Comparison of ENCODE assay signal across 21 cellular contexts in the genomic region with DNA sequence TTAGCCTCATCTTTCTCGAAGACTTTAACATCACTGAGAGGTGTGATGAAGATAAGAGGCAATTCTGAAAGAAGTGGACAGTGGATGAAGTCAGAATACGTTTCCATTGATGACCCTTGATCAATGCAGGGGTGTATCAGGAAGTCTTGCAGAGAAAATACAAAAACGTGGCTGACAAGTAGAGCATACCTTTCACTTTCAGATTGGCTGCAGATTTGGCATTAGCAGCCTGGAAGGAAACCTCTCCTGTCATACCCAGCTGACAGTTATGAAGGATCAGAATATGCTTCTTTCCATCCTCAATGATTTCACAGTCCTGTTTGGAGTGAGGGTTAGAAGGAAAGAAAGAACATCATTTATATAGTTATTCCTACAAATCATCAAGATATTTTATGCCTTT.
A peak's percentile ranks its signal among the peaks of the same experiment; 100 is the strongest.
DNase-seq lines count a peak whose midpoint lies in the region; ATAC-seq and TF ChIP-seq lines count a peak whose summit lies in the region.
"Had no signal": no experiment of that assay in that cellular context is flagged by ENCODE, and none has a peak within 500 bp of the region (broad histone marks: within the 10 kb centered on the region; RNA-seq: fewer than 3 reads in every experiment).

No MANE protein-coding gene starts in this region.

- no peak for TF ChIP-seq CTCF in psoas muscle (IDR thresholded peaks at IDR 0.05)

- peak overlapping the region; percentile 51 for H3K27ac ChIP-seq in psoas muscle
- H3K27ac ChIP-seq: BLaER1 treated with 17β-estradiol and CSF1 and Interleukin-3, amounts not matched to agents 10 nM and 100 nM had no signal

- peaks cover 8 to 100% of the 10 kb centered on the region in 2 donors for H3K36me3 ChIP-seq in psoas muscle (ENCODE audit: insufficient read depth in 1 of 2, low read depth in 1 of 2)
- H3K36me3 ChIP-seq: BLaER1 treated with 17β-estradiol and CSF1 and Interleukin-3, amounts not matched to agents 10 nM and 100 nM; HAP-1 had no signal

- H3K4me3 ChIP-seq in psoas muscle, result no peak overlapping the region
- H3K4me3 ChIP-seq: BLaER1 treated with 17β-estradiol and CSF1 and Interleukin-3, amounts not matched to agents 10 nM and 100 nM; HAP-1 had no signal

- H3K4me1 Mint-ChIP-seq in activated naive CD8-positive, alpha-beta T cell treated with anti-CD3 and anti-CD28 coated beads, Interleukin-2, amount 10 ng/mL, durations not matched to agents 7 days and 5 days, result peaks cover 6% of the 10 kb centered on the region
- H3K4me1 Mint-ChIP-seq in activated naive CD8-positive, alpha-beta T cell treated with anti-CD3 and anti-CD28 coated beads, Interleukin-2, amount 50 U/mL, for 24 hours, result no peaks in the 10 kb centered on the region
- no peaks in the 10 kb centered on the region for H3K4me1 Mint-ChIP-seq in activated T-cell treated with anti-CD3 and anti-CD28 coated beads, Interleukin-2, amount 50 U/mL, for 24 hours (ENCODE audit: low read depth)
- H3K4me1 Mint-ChIP-seq: CD8-positive, alpha-beta memory T cell; T-cell had no signal

- H3K27ac Mint-ChIP-seq in activated naive CD8-positive, alpha-beta T cell treated with anti-CD3 and anti-CD28 coated beads, Interleukin-2, amount 10 ng/mL, durations not matched to agents 7 days and 5 days, result no peak overlapping the region
- no peak overlapping the region for H3K27ac Mint-ChIP-seq in activated naive CD8-positive, alpha-beta T cell treated with anti-CD3 and anti-CD28 coated beads, Interleukin-2, amount 50 U/mL, for 24 hours
- H3K27ac Mint-ChIP-seq in activated T-cell treated with anti-CD3 and anti-CD28 coated beads, Interleukin-2, amount 50 U/mL, for 24 hours, result no peak overlapping the region
- H3K27ac Mint-ChIP-seq: CD8-positive, alpha-beta memory T cell; T-cell had no signal

- 33 to 57% (median 37%) methylated on average over 3 of the region's 3 CpGs for WGBS in psoas muscle, 3 donors

- peaks cover 6% of the 10 kb centered on the region for H3K36me3 Mint-ChIP-seq in activated naive CD8-positive, alpha-beta T cell treated with anti-CD3 and anti-CD28 coated beads, Interleukin-2, amount 10 ng/mL, durations not matched to agents 7 days and 5 days
- H3K36me3 Mint-ChIP-seq in activated naive CD8-positive, alpha-beta T cell treated with anti-CD3 and anti-CD28 coated beads, Interleukin-2, amount 50 U/mL, for 24 hours (ENCODE audit: low read depth), result peaks cover 9% of the 10 kb centered on the region
- peaks cover 43% of the 10 kb centered on the region for H3K36me3 Mint-ChIP-seq in activated T-cell treated with anti-CD3 and anti-CD28 coated beads, Interleukin-2, amount 50 U/mL, for 24 hours (ENCODE audit: low read depth)

- no peaks in the 10 kb centered on the region for H3K9me3 Mint-ChIP-seq in activated naive CD8-positive, alpha-beta T cell treated with anti-CD3 and anti-CD28 coated beads, Interleukin-2, amount 10 ng/mL, durations not matched to agents 7 days and 5 days
- no peaks in the 10 kb centered on the region for H3K9me3 Mint-ChIP-seq in activated naive CD8-positive, alpha-beta T cell treated with anti-CD3 and anti-CD28 coated beads, Interleukin-2, amount 50 U/mL, for 24 hours
- no peaks in the 10 kb centered on the region for H3K9me3 Mint-ChIP-seq in activated T-cell treated with anti-CD3 and anti-CD28 coated beads, Interleukin-2, amount 50 U/mL, for 24 hours
- H3K9me3 Mint-ChIP-seq: T-cell had no signal

- ATAC-seq in activated naive CD8-positive, alpha-beta T cell treated with anti-CD3 and anti-CD28 coated beads, Interleukin-2, amount 10 ng/mL, durations not matched to agents 7 days and 5 days (ENCODE audit: low read depth), result peak; percentile 30
- no peak for ATAC-seq in activated naive CD8-positive, alpha-beta T cell treated with anti-CD3 and anti-CD28 coated beads, Interleukin-2, amount 50 U/mL, for 24 hours
- ATAC-seq in GM21367 (IDR thresholded peaks at IDR 0.05; ENCODE audit: unreplicated experiment), result peak; percentile 60
- ATAC-seq in HG03432 (IDR thresholded peaks at IDR 0.05; ENCODE audit: unreplicated experiment), result peak; percentile 76
- no peak for ATAC-seq in psoas muscle
- ATAC-seq: HepG2, T-cell had no signal

- POLR2A ChIA-PET in activated naive CD8-positive, alpha-beta T cell treated with anti-CD3 and anti-CD28 coated beads, Interleukin-2, amount 10 ng/mL, durations not matched to agents 7 days and 5 days (lab: Charles Lee), result no interaction called here

- H3K27me3 ChIP-seq in psoas muscle (ENCODE audit: insufficient read depth in 3 of 3, low read length in 2 of 3), result no peaks in the 10 kb centered on the region
- H3K27me3 ChIP-seq: BLaER1 treated with 17β-estradiol and CSF1 and Interleukin-3, amounts not matched to agents 10 nM and 100 nM had no signal

- H3K4me1 ChIP-seq in psoas muscle, result peaks cover 71% of the 10 kb centered on the region
- H3K4me1 ChIP-seq: BLaER1 treated with 17β-estradiol and CSF1 and Interleukin-3, amounts not matched to agents 10 nM and 100 nM had no signal

- no peak for DNase-seq in activated naive CD8-positive, alpha-beta T cell treated with anti-CD3 and anti-CD28 coated beads, Interleukin-2, amount 10 ng/mL, durations not matched to agents 7 days and 5 days
- DNase-seq in activated naive CD8-positive, alpha-beta T cell treated with anti-CD3 and anti-CD28 coated beads, Interleukin-2, amount 50 U/mL, for 24 hours, result no peak
- DNase-seq in psoas muscle (no peak), amniotic stem cell (lab: John Stamatoyannopoulos, UW) (no peak), NOMO-1 treated with DMSO at 0.1 percent for 48 hours (lab: John Stamatoyannopoulos, UW; ENCODE audit: unreplicated experiment) (no peak)
- DNase-seq in activated T-cell treated with anti-CD3 and anti-CD28 coated beads, Interleukin-2, amount 50 U/mL, for 24 hours, result no peak
- DNase-seq: 8988T; CD8-positive, alpha-beta memory T cell; DMS79; KG1; NCI-H1436; NCI-H2029 treated with DMSO at 0.1 percent for 48 hours; NCI-H774; SHP77; SK-N-SH; T-cell had no signal

- H3K4me3 Mint-ChIP-seq in activated naive CD8-positive, alpha-beta T cell treated with anti-CD3 and anti-CD28 coated beads, Interleukin-2, amount 10 ng/mL, durations not matched to agents 7 days and 5 days, result no peak overlapping the region
- H3K4me3 Mint-ChIP-seq in activated naive CD8-positive, alpha-beta T cell treated with anti-CD3 and anti-CD28 coated beads, Interleukin-2, amount 50 U/mL, for 24 hours, result no peak overlapping the region
- H3K4me3 Mint-ChIP-seq in activated T-cell treated with anti-CD3 and anti-CD28 coated beads, Interleukin-2, amount 50 U/mL, for 24 hours, result no peak overlapping the region
- H3K4me3 Mint-ChIP-seq: CD8-positive, alpha-beta memory T cell; T-cell had no signal

- no peaks in the 10 kb centered on the region for H3K9me3 ChIP-seq in psoas muscle
- H3K9me3 ChIP-seq: BLaER1 treated with 17β-estradiol and CSF1 and Interleukin-3, amounts not matched to agents 10 nM and 100 nM; HAP-1; SK-N-SH had no signal

- intact Hi-C loops in psoas muscle (cut with DNase I), result no loop called here

- no peaks in the 10 kb centered on the region for H3K27me3 Mint-ChIP-seq in activated naive CD8-positive, alpha-beta T cell treated with anti-CD3 and anti-CD28 coated beads, Interleukin-2, amount 10 ng/mL, durations not matched to agents 7 days and 5 days
- no peaks in the 10 kb centered on the region for H3K27me3 Mint-ChIP-seq in activated naive CD8-positive, alpha-beta T cell treated with anti-CD3 and anti-CD28 coated beads, Interleukin-2, amount 50 U/mL, for 24 hours
- no peaks in the 10 kb centered on the region for H3K27me3 Mint-ChIP-seq in activated T-cell treated with anti-CD3 and anti-CD28 coated beads, Interleukin-2, amount 50 U/mL, for 24 hours
- H3K27me3 Mint-ChIP-seq: CD8-positive, alpha-beta memory T cell; T-cell had no signal

Comparison
In these comparisons a context has a peak if more than half of its experiments do, and no peak if none do; other contexts are left out.
1. ATAC-seq: peak in activated naive CD8-positive, alpha-beta T cell treated with anti-CD3 and anti-CD28 coated beads, Interleukin-2, amount 10 ng/mL, durations not matched to agents 7 days and 5 days (single experiment), GM21367 (single experiment) and HG03432 (single experiment); none in activated naive CD8-positive, alpha-beta T cell treated with anti-CD3 and anti-CD28 coated beads, Interleukin-2, amount 50 U/mL, for 24 hours (single experiment) and psoas muscle (0 of 4).